1 cellular context compared by ENCODE assay signal in the genomic region with DNA sequence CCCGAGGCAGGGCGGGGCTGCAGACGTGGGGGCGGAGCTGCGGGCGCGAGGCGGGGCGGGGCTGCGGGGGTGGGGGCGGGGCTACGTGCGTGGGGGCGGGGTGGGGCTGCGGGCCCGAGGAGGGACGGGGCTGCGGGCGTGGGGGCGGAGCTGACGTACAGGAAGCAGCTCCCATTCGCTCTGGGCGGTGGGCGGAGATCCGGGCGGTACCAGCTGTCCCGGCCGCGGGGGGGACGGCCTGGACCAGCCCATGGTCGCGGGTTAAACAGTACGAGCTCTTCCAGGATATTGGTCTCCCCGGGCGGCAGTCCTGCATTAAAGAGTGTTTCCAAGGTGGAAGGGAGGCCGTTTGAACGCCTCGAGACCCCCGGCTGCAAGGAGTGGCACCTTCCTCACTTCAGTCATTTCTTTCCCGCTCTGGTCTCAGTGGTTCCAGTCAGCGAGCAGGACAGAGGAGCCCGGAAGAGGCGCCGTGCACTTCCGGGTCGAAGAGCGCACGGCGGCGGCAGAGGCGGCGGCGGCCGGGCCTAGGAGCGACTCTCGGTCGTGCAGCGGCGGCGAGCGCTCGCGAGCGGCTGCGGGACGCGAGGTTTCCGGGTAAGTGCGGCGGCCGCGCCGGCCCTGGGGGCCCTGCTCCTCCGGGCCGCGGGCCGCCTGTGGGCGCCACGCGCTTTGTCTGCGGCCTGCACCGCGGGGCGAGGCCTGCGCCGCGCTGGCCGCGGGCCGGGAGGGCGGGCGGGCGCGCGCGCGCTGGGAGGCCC.
TF ChIP-seq lines count a peak whose summit lies in the region.

A gene with protein sequence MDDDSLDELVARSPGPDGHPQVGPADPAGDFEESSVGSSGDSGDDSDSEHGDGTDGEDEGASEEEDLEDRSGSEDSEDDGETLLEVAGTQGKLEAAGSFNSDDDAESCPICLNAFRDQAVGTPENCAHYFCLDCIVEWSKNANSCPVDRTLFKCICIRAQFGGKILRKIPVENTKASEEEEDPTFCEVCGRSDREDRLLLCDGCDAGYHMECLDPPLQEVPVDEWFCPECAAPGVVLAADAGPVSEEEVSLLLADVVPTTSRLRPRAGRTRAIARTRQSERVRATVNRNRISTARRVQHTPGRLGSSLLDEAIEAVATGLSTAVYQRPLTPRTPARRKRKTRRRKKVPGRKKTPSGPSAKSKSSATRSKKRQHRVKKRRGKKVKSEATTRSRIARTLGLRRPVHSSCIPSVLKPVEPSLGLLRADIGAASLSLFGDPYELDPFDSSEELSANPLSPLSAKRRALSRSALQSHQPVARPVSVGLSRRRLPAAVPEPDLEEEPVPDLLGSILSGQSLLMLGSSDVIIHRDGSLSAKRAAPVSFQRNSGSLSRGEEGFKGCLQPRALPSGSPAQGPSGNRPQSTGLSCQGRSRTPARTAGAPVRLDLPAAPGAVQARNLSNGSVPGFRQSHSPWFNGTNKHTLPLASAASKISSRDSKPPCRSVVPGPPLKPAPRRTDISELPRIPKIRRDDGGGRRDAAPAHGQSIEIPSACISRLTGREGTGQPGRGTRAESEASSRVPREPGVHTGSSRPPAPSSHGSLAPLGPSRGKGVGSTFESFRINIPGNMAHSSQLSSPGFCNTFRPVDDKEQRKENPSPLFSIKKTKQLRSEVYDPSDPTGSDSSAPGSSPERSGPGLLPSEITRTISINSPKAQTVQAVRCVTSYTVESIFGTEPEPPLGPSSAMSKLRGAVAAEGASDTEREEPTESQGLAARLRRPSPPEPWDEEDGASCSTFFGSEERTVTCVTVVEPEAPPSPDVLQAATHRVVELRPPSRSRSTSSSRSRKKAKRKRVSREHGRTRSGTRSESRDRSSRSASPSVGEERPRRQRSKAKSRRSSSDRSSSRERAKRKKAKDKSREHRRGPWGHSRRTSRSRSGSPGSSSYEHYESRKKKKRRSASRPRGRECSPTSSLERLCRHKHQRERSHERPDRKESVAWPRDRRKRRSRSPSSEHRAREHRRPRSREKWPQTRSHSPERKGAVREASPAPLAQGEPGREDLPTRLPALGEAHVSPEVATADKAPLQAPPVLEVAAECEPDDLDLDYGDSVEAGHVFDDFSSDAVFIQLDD (N-terminal part only) (plus strand): TSS at position 475 of the 761 bp plus-strand sequence. CDS start 5,043 bp downstream, outside the sequence.

TF ChIP-seq in HepG2, 621 proteins besides CTCF, POLR2A, EP300 and RAD21 (continued from another document and continues in another):
- TF ChIP-seq, protein P1, sequence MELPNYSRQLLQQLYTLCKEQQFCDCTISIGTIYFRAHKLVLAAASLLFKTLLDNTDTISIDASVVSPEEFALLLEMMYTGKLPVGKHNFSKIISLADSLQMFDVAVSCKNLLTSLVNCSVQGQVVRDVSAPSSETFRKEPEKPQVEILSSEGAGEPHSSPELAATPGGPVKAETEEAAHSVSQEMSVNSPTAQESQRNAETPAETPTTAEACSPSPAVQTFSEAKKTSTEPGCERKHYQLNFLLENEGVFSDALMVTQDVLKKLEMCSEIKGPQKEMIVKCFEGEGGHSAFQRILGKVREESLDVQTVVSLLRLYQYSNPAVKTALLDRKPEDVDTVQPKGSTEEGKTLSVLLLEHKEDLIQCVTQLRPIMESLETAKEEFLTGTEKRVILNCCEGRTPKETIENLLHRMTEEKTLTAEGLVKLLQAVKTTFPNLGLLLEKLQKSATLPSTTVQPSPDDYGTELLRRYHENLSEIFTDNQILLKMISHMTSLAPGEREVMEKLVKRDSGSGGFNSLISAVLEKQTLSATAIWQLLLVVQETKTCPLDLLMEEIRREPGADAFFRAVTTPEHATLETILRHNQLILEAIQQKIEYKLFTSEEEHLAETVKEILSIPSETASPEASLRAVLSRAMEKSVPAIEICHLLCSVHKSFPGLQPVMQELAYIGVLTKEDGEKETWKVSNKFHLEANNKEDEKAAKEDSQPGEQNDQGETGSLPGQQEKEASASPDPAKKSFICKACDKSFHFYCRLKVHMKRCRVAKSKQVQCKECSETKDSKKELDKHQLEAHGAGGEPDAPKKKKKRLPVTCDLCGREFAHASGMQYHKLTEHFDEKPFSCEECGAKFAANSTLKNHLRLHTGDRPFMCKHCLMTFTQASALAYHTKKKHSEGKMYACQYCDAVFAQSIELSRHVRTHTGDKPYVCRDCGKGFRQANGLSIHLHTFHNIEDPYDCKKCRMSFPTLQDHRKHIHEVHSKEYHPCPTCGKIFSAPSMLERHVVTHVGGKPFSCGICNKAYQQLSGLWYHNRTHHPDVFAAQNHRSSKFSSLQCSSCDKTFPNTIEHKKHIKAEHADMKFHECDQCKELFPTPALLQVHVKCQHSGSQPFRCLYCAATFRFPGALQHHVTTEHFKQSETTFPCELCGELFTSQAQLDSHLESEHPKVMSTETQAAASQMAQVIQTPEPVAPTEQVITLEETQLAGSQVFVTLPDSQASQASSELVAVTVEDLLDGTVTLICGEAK (IDR thresholded peaks at IDR 0.05): peak; percentile 45
- TF ChIP-seq, protein P1 (CRISPR knock-in tag; IDR thresholded peaks at IDR 0.05): no peak
- peak; percentile 69; the same call in 1 of the 2 replicates for TF ChIP-seq KLF11 (CRISPR knock-in tag; IDR thresholded peaks at IDR 0.05)
- TF ChIP-seq, protein P2, sequence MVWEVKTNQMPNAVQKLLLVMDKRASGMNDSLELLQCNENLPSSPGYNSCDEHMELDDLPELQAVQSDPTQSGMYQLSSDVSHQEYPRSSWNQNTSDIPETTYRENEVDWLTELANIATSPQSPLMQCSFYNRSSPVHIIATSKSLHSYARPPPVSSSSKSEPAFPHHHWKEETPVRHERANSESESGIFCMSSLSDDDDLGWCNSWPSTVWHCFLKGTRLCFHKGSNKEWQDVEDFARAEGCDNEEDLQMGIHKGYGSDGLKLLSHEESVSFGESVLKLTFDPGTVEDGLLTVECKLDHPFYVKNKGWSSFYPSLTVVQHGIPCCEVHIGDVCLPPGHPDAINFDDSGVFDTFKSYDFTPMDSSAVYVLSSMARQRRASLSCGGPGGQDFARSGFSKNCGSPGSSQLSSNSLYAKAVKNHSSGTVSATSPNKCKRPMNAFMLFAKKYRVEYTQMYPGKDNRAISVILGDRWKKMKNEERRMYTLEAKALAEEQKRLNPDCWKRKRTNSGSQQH (CRISPR knock-in tag; IDR thresholded peaks at IDR 0.05; ENCODE audit: low read depth): peak; percentile 45; the same call in 1 of the 2 replicates
- no peak for TF ChIP-seq ZFP62 (CRISPR knock-in tag; IDR thresholded peaks at IDR 0.05)
- TF ChIP-seq ZNF607 (CRISPR knock-in tag; IDR thresholded peaks at IDR 0.05; ENCODE audit: borderline replicate concordance): no peak
- TF ChIP-seq GATA4 (IDR thresholded peaks at IDR 0.05; ENCODE audit: borderline replicate concordance, low read depth): peak; percentile 13; the same call in 1 of the 2 replicates
- no peak for TF ChIP-seq PLRG1 (conservative IDR thresholded peaks at IDR 0.05)
- TF ChIP-seq NR2C2 (CRISPR knock-in tag; IDR thresholded peaks at IDR 0.05; ENCODE audit: borderline replicate concordance): peak; percentile 98
- TF ChIP-seq, protein P3, sequence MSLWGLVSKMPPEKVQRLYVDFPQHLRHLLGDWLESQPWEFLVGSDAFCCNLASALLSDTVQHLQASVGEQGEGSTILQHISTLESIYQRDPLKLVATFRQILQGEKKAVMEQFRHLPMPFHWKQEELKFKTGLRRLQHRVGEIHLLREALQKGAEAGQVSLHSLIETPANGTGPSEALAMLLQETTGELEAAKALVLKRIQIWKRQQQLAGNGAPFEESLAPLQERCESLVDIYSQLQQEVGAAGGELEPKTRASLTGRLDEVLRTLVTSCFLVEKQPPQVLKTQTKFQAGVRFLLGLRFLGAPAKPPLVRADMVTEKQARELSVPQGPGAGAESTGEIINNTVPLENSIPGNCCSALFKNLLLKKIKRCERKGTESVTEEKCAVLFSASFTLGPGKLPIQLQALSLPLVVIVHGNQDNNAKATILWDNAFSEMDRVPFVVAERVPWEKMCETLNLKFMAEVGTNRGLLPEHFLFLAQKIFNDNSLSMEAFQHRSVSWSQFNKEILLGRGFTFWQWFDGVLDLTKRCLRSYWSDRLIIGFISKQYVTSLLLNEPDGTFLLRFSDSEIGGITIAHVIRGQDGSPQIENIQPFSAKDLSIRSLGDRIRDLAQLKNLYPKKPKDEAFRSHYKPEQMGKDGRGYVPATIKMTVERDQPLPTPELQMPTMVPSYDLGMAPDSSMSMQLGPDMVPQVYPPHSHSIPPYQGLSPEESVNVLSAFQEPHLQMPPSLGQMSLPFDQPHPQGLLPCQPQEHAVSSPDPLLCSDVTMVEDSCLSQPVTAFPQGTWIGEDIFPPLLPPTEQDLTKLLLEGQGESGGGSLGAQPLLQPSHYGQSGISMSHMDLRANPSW (CRISPR knock-in tag; IDR thresholded peaks at IDR 0.05; ENCODE audit: borderline replicate concordance): no peak
- no peak for TF ChIP-seq ZBTB38 (CRISPR knock-in tag; IDR thresholded peaks at IDR 0.05)
- TF ChIP-seq KLF6 (CRISPR knock-in tag; IDR thresholded peaks at IDR 0.05): peak; percentile 64; the same call in 1 of the 2 replicates
- TF ChIP-seq ATF1 (CRISPR knock-in tag; IDR thresholded peaks at IDR 0.05): no peak
- TF ChIP-seq POLR2AphosphoS5 (IDR thresholded peaks at IDR 0.05; ENCODE audit: low read depth, low read length): peak; percentile 79
- peak; percentile 55 for TF ChIP-seq PHF20 (CRISPR knock-in tag; IDR thresholded peaks at IDR 0.05)
- 0 out of 2 replicates have a peak, but pooled peaks have one; percentile 33 for TF ChIP-seq DMAP1 (CRISPR knock-in tag; IDR thresholded peaks at IDR 0.05)
- TF ChIP-seq TCF7 (IDR thresholded peaks at IDR 0.05; ENCODE audit: low read depth): 0 out of 2 replicates have a peak, but pooled peaks have one; percentile 6
- peak; percentile 16; the same call in 1 of the 2 replicates for TF ChIP-seq TBX3 (IDR thresholded peaks at IDR 0.05; ENCODE audit: borderline replicate concordance)
- TF ChIP-seq MATR3 (CRISPR knock-in tag; IDR thresholded peaks at IDR 0.05): no peak
- TF ChIP-seq ETV6 (CRISPR knock-in tag; conservative IDR thresholded peaks at IDR 0.05): peak; percentile 44; the same call in 1 of the 2 replicates
- TF ChIP-seq, protein P4, sequence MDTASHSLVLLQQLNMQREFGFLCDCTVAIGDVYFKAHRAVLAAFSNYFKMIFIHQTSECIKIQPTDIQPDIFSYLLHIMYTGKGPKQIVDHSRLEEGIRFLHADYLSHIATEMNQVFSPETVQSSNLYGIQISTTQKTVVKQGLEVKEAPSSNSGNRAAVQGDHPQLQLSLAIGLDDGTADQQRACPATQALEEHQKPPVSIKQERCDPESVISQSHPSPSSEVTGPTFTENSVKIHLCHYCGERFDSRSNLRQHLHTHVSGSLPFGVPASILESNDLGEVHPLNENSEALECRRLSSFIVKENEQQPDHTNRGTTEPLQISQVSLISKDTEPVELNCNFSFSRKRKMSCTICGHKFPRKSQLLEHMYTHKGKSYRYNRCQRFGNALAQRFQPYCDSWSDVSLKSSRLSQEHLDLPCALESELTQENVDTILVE (CRISPR knock-in tag; IDR thresholded peaks at IDR 0.05): peak; percentile 84; the same call in 1 of the 2 replicates
- TF ChIP-seq ZNF777 (CRISPR knock-in tag; IDR thresholded peaks at IDR 0.05): peak; percentile 11; the same call in 1 of the 2 replicates
- peak; percentile 93 for TF ChIP-seq ELF1 (CRISPR knock-in tag; IDR thresholded peaks at IDR 0.05)
- no peak for TF ChIP-seq HNRNPLL (IDR thresholded peaks at IDR 0.05; ENCODE audit: low read depth, low read length, poor library complexity, severe bottlenecking)
- no peak for TF ChIP-seq ZNF282 (IDR thresholded peaks at IDR 0.05; ENCODE audit: partially characterized antibody)
- no peak for TF ChIP-seq ZNF496 (CRISPR knock-in tag; IDR thresholded peaks at IDR 0.05; ENCODE audit: insufficient replicate concordance)
- TF ChIP-seq NFKB2 (CRISPR knock-in tag; IDR thresholded peaks at IDR 0.05; ENCODE audit: borderline replicate concordance): peak; percentile 36; the same call in 1 of the 2 replicates
- 0 out of 2 replicates have a peak, but pooled peaks have one; percentile 30 for TF ChIP-seq KDM3A (CRISPR knock-in tag; IDR thresholded peaks at IDR 0.05; ENCODE audit: low read depth)
- no peak for TF ChIP-seq RFXANK (CRISPR knock-in tag; IDR thresholded peaks at IDR 0.05)
- no peak for TF ChIP-seq IKZF1 (IDR thresholded peaks at IDR 0.05)
- TF ChIP-seq KLF12 (CRISPR knock-in tag; IDR thresholded peaks at IDR 0.05; ENCODE audit: borderline replicate concordance): 0 out of 2 replicates have a peak, but pooled peaks have one; percentile 35
- TF ChIP-seq ZNF256 (CRISPR knock-in tag; conservative IDR thresholded peaks at IDR 0.05): 0 out of 2 replicates have a peak, but pooled peaks have one; percentile 47
- no peak for TF ChIP-seq NR1H2 (CRISPR knock-in tag; IDR thresholded peaks at IDR 0.05; ENCODE audit: borderline replicate concordance, low read depth)
- TF ChIP-seq ZNF124 (CRISPR knock-in tag; IDR thresholded peaks at IDR 0.05): 0 out of 2 replicates have a peak, but pooled peaks have one; percentile 15
- 0 out of 2 replicates have a peak, but pooled peaks have one; percentile 36 for TF ChIP-seq MYC (CRISPR knock-in tag; IDR thresholded peaks at IDR 0.05; ENCODE audit: borderline replicate concordance)
